1 cellular context compared by ENCODE assay signal in genomic region chr12:101459642-101460346, GRCh38.
TF ChIP-seq lines count a peak whose summit lies in the region.

No MANE protein-coding gene starts in this region.

TF ChIP-seq in HEK293, 187 proteins besides CTCF, POLR2A, EP300 and RAD21 (continued from another document):
- TF ChIP-seq ZBTB10 (tag by site-specific recombination; IDR thresholded peaks at IDR 0.05) = no peak
- no peak for TF ChIP-seq ZNF169 (tag by site-specific recombination; IDR thresholded peaks at IDR 0.05)
- TF ChIP-seq, protein P1, sequence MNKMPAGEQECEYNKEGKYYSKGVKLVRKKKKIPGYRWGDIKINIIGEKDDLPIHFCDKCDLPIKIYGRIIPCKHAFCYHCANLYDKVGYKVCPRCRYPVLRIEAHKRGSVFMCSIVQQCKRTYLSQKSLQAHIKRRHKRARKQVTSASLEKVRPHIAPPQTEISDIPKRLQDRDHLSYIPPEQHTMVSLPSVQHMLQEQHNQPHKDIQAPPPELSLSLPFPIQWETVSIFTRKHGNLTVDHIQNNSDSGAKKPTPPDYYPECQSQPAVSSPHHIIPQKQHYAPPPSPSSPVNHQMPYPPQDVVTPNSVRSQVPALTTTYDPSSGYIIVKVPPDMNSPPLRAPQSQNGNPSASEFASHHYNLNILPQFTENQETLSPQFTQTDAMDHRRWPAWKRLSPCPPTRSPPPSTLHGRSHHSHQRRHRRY (tag by site-specific recombination; IDR thresholded peaks at IDR 0.05) = no peak
